Comparison of ENCODE assay signal across 13 cellular contexts in genomic region chr12:106106129-106106566, GRCh38. TPM values are rescaled to one million over a fixed set of nuclear protein-coding genes. Genes with fewer than 3 reads are reported as not detected.
DNase-seq lines count a peak whose midpoint lies in the region; ATAC-seq and TF ChIP-seq lines count a peak whose summit lies in the region.
"Had no signal": no experiment of that assay in that cellular context is flagged by ENCODE, and none has a peak within 500 bp of the region (broad histone marks: within the 10 kb centered on the region; RNA-seq: fewer than 3 reads in every experiment).

No MANE protein-coding gene starts in this region.

- no peaks in the 10 kb centered on the region for H3K9me3 Mint-ChIP-seq in nephron

- CTCF ChIA-PET in HEK293 (lab: Yijun Ruan, JAX): interaction anchor here (0.5 to 2.1 kb wide), 6 partner anchors 11 to 74 kb away, joined by 3 to 9 read pairs (median 3); no protein-coding TSS in a partner anchor

- ATAC-seq in HG03432 (IDR thresholded peaks at IDR 0.05; ENCODE audit: unreplicated experiment): no peak
- ATAC-seq: activated CD8-positive, alpha-beta T cell treated with anti-CD3 and anti-CD28 coated beads, Interleukin-2, amount 10 ng/mL, durations not matched to agents 7 days and 5 days had no signal

- H3K4me1 ChIP-seq in HEK293 (ENCODE audit: control insufficient read depth, insufficient read depth, low read length) (peaks cover 35% of the 10 kb centered on the region), Peyer's patch (peaks cover 0 to 24% (median 0%) of the 10 kb centered on the region in 4 donors)

- H3K27me3 Mint-ChIP-seq in nephron (ENCODE audit: low read depth): peaks cover 2% of the 10 kb centered on the region

- no peak for TF ChIP-seq POLR2A in Peyer's patch (IDR thresholded peaks at IDR 0.05)

- peaks cover 76% of the 10 kb centered on the region for H3K4me1 Mint-ChIP-seq in nephron

- H3K27ac Mint-ChIP-seq in nephron: peak overlapping the region; percentile 3 to 95 (median 93)
- H3K27ac Mint-ChIP-seq: activated CD8-positive, alpha-beta T cell treated with anti-CD3 and anti-CD28 coated beads, Interleukin-2, amount 10 ng/mL, durations not matched to agents 7 days and 5 days had no signal

- POLR2A ChIA-PET in HEK293 (lab: Yijun Ruan, JAX): interaction anchor here (0.9 to 1.2 kb wide), 2 partner anchors 32 to 76 kb away, joined by 3 to 4 read pairs; no protein-coding TSS in a partner anchor

- H3K36me3 ChIP-seq in HEK293 (ENCODE audit: control insufficient read depth in 2 of 2, insufficient read depth in 1 of 2, low read length in 2 of 2) (peaks cover 0 to 6% of the 10 kb centered on the region in 2 experiments; a peak in 2 of 3 replicates), Peyer's patch (no peaks in the 10 kb centered on the region)

- no peak overlapping the region for H3K4me3 ChIP-seq in HEK293 (ENCODE audit: low read depth, low read length)
- no peak overlapping the region for H3K4me3 ChIP-seq in Peyer's patch

- H3K27ac ChIP-seq in HEK293 (ENCODE audit: extremely low read depth, low read depth, low read length): peak overlapping the region; percentile 25; the same call in 1 of the 2 replicates
- H3K27ac ChIP-seq in Peyer's patch: no peak overlapping the region

- peaks cover 19% of the 10 kb centered on the region for H3K36me3 Mint-ChIP-seq in nephron (ENCODE audit: low read depth)

- peak; percentile 42 for DNase-seq in NCI-H2227 treated with DMSO at 0.1 percent for 48 hours (lab: John Stamatoyannopoulos, UW)
- peak; percentile 61 for DNase-seq in cerebellar cortex (ENCODE audit: low spot score)
- DNase-seq in DMS53 treated with DMSO at 0.1 percent for 48 hours (lab: John Stamatoyannopoulos, UW; ENCODE audit: unreplicated experiment): no peak
- no peak for DNase-seq in Peyer's patch
- no peak for DNase-seq in ecto neural progenitor cell (ENCODE audit: low spot score)
- DNase-seq: activated CD8-positive, alpha-beta T cell treated with anti-CD3 and anti-CD28 coated beads, Interleukin-2, amount 10 ng/mL, durations not matched to agents 7 days and 5 days; activated naive CD4-positive, alpha-beta T cell treated with anti-CD3 and anti-CD28 coated beads, Interleukin-2, amount 50 U/mL, for 16 hours; left colon; NCI-H1048; T-helper 9 cell had no signal

- H3K9me3 ChIP-seq in HEK293 (ENCODE audit: control insufficient read depth, insufficient read depth, low read depth, low read length) (no peaks in the 10 kb centered on the region), Peyer's patch (no peaks in the 10 kb centered on the region)

- H3K27me3 ChIP-seq in Peyer's patch: no peaks in the 10 kb centered on the region

- peak overlapping the region in 1 of 3 experiments; percentile 36 for H3K4me3 Mint-ChIP-seq in nephron
- H3K4me3 Mint-ChIP-seq: activated CD8-positive, alpha-beta T cell treated with anti-CD3 and anti-CD28 coated beads, Interleukin-2, amount 10 ng/mL, durations not matched to agents 7 days and 5 days had no signal

- TF ChIP-seq CTCF in HEK293 (tag by site-specific recombination; IDR thresholded peaks at IDR 0.05) (no peak), nephron (IDR thresholded peaks at IDR 0.05; ENCODE audit: unreplicated experiment in 3 of 3) (no peak), Peyer's patch (IDR thresholded peaks at IDR 0.05) (no peak)

TF ChIP-seq in HEK293, 187 proteins besides CTCF, POLR2A, EP300 and RAD21 (continues in another document):
- TF ChIP-seq GFI1B (tag by site-specific recombination; IDR thresholded peaks at IDR 0.05) (0 out of 2 replicates have a peak, but pooled peaks have one; percentile 38), HOXD13 (CRISPR knock-in tag; IDR thresholded peaks at IDR 0.05; ENCODE audit: borderline replicate concordance) (peak; percentile 66; the same call in 1 of the 2 replicates), SP3 (tag by site-specific recombination; IDR thresholded peaks at IDR 0.05) (no peak), GLIS1 (tag by site-specific recombination; IDR thresholded peaks at IDR 0.05) (0 out of 2 replicates have a peak, but pooled peaks have one; percentile 38), SP7 (tag by site-specific recombination; IDR thresholded peaks at IDR 0.05) (peak; percentile 57), ZBTB44 (tag by site-specific recombination; IDR thresholded peaks at IDR 0.05) (peak; percentile 39; the same call in 1 of the 2 replicates), ZNF394 (tag by site-specific recombination; IDR thresholded peaks at IDR 0.05; ENCODE audit: borderline replicate concordance) (0 out of 2 replicates have a peak, but pooled peaks have one; percentile 23), ZNF510 (tag by site-specific recombination; IDR thresholded peaks at IDR 0.05; ENCODE audit: insufficient replicate concordance) (no peak), ZNF518A (tag by site-specific recombination; conservative IDR thresholded peaks at IDR 0.05; ENCODE audit: low read depth) (0 out of 2 replicates have a peak, but pooled peaks have one; percentile 40), ZNF580 (tag by site-specific recombination; IDR thresholded peaks at IDR 0.05) (peak; percentile 36; the same call in 1 of the 2 replicates), ZNF558 (tag by site-specific recombination; IDR thresholded peaks at IDR 0.05) (peak; percentile 64; the same call in 1 of the 2 replicates), FEZF1 (tag by site-specific recombination; IDR thresholded peaks at IDR 0.05) (peak; percentile 78), TCF7L2 (IDR thresholded peaks at IDR 0.05; ENCODE audit: borderline replicate concordance, low read depth, low read length) (no peak), IKZF3 (tag by site-specific recombination; IDR thresholded peaks at IDR 0.05) (peak; percentile 53; the same call in 1 of the 2 replicates), ZBTB8A (tag by site-specific recombination; IDR thresholded peaks at IDR 0.05) (0 out of 2 replicates have a peak, but pooled peaks have one; percentile 17), INSM2 (tag by site-specific recombination; IDR thresholded peaks at IDR 0.05) (0 out of 2 replicates have a peak, but pooled peaks have one; percentile 35)

RNA-seq across cellular contexts. Expression of gene NUAK1, which starts 32.6 kb away (rescaled TPM):
- 1 to 10 TPM; 2.1 to 7.7 (median 4.6) TPM for total RNA-seq in Peyer's patch
- total RNA-seq: activated CD8-positive, alpha-beta T cell treated with anti-CD3 and anti-CD28 coated beads, Interleukin-2, amount 10 ng/mL, durations not matched to agents 7 days and 5 days had no signal

Comparison
In these comparisons a context has a peak if more than half of its experiments do, and no peak if none do; other contexts are left out.
1. DNase-seq: peak in NCI-H2227 treated with DMSO at 0.1 percent for 48 hours (single experiment) and cerebellar cortex (single experiment); none in DMS53 treated with DMSO at 0.1 percent for 48 hours (single experiment), Peyer's patch (0 of 3) and ecto neural progenitor cell (single experiment).